In the genomic region with DNA sequence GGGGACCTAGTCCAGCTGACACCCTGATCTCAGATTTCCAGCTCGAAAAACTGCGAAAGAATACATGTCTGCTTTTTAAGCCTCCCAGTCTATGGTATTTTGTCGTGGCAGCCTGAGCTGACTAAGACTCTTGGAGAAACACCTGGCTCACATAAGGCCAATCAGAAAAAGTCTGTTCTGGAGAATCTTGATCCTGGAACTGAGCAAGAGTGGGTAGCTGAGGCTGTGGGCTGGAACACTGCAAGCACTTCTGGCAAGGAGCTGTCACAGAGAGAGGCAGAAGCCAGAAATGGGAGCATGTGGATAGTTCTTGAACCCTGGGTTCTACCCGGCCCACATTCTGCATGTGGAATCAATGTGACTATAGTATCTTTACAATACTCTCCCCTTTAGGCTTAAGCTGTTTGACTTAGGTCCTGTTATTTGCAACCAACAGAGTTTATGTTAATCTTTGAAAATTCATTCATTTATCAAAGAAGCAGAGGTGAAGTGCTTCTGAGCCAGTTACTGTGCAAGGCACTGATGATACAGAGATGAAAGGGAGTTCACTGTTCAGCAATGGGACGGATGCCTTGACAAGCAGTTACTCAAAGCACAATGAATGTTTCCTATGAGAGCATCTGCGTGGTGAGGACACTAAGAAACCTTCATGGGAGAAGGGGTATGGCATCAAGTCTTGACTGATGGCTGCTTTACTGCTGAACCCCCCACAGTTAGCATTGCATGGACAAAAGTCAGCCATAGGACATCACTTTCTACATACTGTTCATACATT, we compare ENCODE assay signal across 29 cellular contexts. TPM values are rescaled to one million over a fixed set of nuclear protein-coding genes. Genes with fewer than 3 reads are reported as not detected.
"Had no signal": no experiment of that assay in that cellular context is flagged by ENCODE, and none has a peak within 500 bp of the region (broad histone marks: within the 10 kb centered on the region; RNA-seq: fewer than 3 reads in every experiment).

No MANE protein-coding gene starts in this region.

- DNase-seq: activated CD4-positive, alpha-beta memory T cell treated with anti-CD3 and anti-CD28 coated beads for 36 hours; activated CD4-positive, alpha-beta T cell treated with anti-CD3 and anti-CD28 coated beads, Interleukin-2, amount 10 ng/mL, durations not matched to agents 24 days and 14 days; activated CD8-positive, alpha-beta memory T cell treated with anti-CD3 and anti-CD28 coated beads, Interleukin-2, amount 50 U/mL, for 48 hours; activated gamma-delta T cell treated with Interleukin-2 at 50 U/mL for 16 hours; activated naive CD4-positive, alpha-beta T cell treated with anti-CD3 and anti-CD28 coated beads, Interleukin-2, amount 50 U/mL, for 16 hours; activated T-cell treated with anti-CD3 and anti-CD28 coated beads, Interleukin-2, amount 50 U/mL, for 24 hours; amniotic stem cell; central memory CD4-positive, alpha-beta T cell; effector CD4-positive, alpha-beta T cell; foreskin keratinocyte; islet precursor cell; left cardiac atrium; left ventricle myocardium superior; mammary epithelial cell; naive thymus-derived CD8-positive, alpha-beta T cell; occipital lobe; right cardiac atrium; stimulated activated CD4-positive, alpha-beta T cell treated with anti-CD3 and anti-CD28 coated beads, Interleukin-15, amount 100 ng/mL, for 24 hours; stimulated activated CD4-positive, alpha-beta T cell treated with anti-CD3 and anti-CD28 coated beads, Interleukin-2, amount 100 ng/mL, for 24 hours; stimulated activated naive B cell treated with anti-CD40 and anti-IgM and Interleukin-4, amounts not matched to agents 10 μg/mL and 1 μg/mL and 100 μg/mL, for 72 hours; T-helper 17 cell; T1000; upper lobe of left lung; WERI-Rb-1 had no signal

- ATAC-seq: activated CD4-positive, CD25-positive, alpha-beta regulatory T cell treated with anti-CD3 and anti-CD28 coated beads, Interleukin-2, amount 50 U/mL, for 24 hours; foreskin keratinocyte; left cardiac atrium; left ventricle myocardium superior; naive thymus-derived CD8-positive, alpha-beta T cell; right cardiac atrium; stimulated activated naive B cell treated with anti-CD40 and anti-IgM and Interleukin-4, amounts not matched to agents 10 μg/mL and 1 μg/mL and 100 μg/mL, for 72 hours; T-helper 17 cell had no signal

RNA-seq across cellular contexts. Expression of gene C10orf90, which starts 4.4 kb away (rescaled TPM):
- total RNA-seq: activated CD4-positive, alpha-beta memory T cell treated with anti-CD3 and anti-CD28 coated beads for 36 hours; activated CD4-positive, alpha-beta T cell treated with anti-CD3 and anti-CD28 coated beads, Interleukin-2, amount 10 ng/mL, durations not matched to agents 24 days and 14 days; activated CD8-positive, alpha-beta memory T cell treated with anti-CD3 and anti-CD28 coated beads for 36 hours; foreskin keratinocyte; glomerular endothelial cell; left ventricle myocardium superior; mesothelial cell of epicardium; naive thymus-derived CD8-positive, alpha-beta T cell; vagina had no signal
